In the genomic region with DNA sequence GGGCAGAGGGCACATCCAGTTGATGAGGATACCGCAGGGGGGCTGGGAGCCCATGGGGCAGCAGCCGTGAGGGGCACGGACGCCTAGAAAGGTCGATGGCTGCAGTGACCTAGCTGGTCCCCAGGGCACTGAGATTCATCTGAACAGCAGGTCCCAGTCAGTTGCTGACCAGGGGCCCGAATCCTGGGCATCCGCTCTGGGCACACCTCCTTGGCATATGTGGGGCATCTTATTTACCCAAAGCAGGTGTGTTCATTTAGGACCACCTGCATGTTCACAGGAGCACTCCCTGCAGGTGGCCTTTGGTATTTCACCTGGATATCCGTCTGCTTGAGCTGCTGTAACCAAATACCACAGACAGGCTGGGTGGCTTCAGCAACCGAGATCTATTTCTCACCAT, we compare ENCODE assay signal across 12 cellular contexts.
A peak's percentile ranks its signal among the peaks of the same experiment; 100 is the strongest.
DNase-seq lines count a peak whose midpoint lies in the region; ATAC-seq and TF ChIP-seq lines count a peak whose summit lies in the region.
"Had no signal": no experiment of that assay in that cellular context is flagged by ENCODE, and none has a peak within 500 bp of the region (broad histone marks: within the 10 kb centered on the region; RNA-seq: fewer than 3 reads in every experiment).

No MANE protein-coding gene starts in this region.

- H3K27ac Mint-ChIP-seq in activated T-cell treated with anti-CD3 and anti-CD28 coated beads, Interleukin-2, amount 50 U/mL, for 24 hours: no peak overlapping the region
- no peak overlapping the region for H3K27ac Mint-ChIP-seq in stimulated activated effector memory CD8-positive, alpha-beta T cell treated with anti-CD3 and anti-CD28 coated beads, Interleukin-12 subunit alpha, Interleukin-12 subunit beta, amount 100 ng/mL, for 72 hours
- H3K27ac Mint-ChIP-seq: activated T-helper 17 cell treated with anti-CD3 and anti-CD28 coated beads, Interleukin-2, amount 50 U/mL, for 72 hours had no signal

- intact Hi-C loops in thyroid gland (cut with DNase I): no loop called here

- H3K27ac ChIP-seq in thyroid gland: no peak overlapping the region
- H3K27ac ChIP-seq: BLaER1 treated with 17β-estradiol and CSF1 and Interleukin-3, amounts not matched to agents 10 nM and 100 nM; testis had no signal

- H3K4me3 Mint-ChIP-seq in activated T-cell treated with anti-CD3 and anti-CD28 coated beads, Interleukin-2, amount 50 U/mL, for 24 hours: no peak overlapping the region
- no peak overlapping the region for H3K4me3 Mint-ChIP-seq in activated T-cell treated with anti-CD3 and anti-CD28 coated beads, Interleukin-2, amount 50 U/mL, for 4 hours
- H3K4me3 Mint-ChIP-seq in stimulated activated effector memory CD8-positive, alpha-beta T cell treated with anti-CD3 and anti-CD28 coated beads, Interleukin-12 subunit alpha, Interleukin-12 subunit beta, amount 100 ng/mL, for 72 hours: no peak overlapping the region
- H3K4me3 Mint-ChIP-seq: activated T-helper 17 cell treated with anti-CD3 and anti-CD28 coated beads, Interleukin-2, amount 50 U/mL, for 72 hours had no signal

- no peaks in the 10 kb centered on the region for H3K9me3 ChIP-seq in thyroid gland
- H3K9me3 ChIP-seq: testis had no signal

- TF ChIP-seq CTCF in epithelial cell of proximal tubule (conservative IDR thresholded peaks at IDR 0.05; ENCODE audit: low read depth, low read length): peak; percentile 32
- no peak for TF ChIP-seq CTCF in thyroid gland (IDR thresholded peaks at IDR 0.05)

- DNase-seq in activated T-cell treated with anti-CD3 and anti-CD28 coated beads, Interleukin-2, amount 50 U/mL, for 24 hours: peak; percentile 24
- no peak for DNase-seq in activated T-cell treated with anti-CD3 and anti-CD28 coated beads, Interleukin-2, amount 50 U/mL, for 4 hours
- DNase-seq in NAMALWA (ENCODE audit: low spot score) (peak; percentile 30), epithelial cell of proximal tubule (ENCODE audit: low read depth) (no peak), cerebellum (ENCODE audit: low spot score) (no peak), thyroid gland (no peak)
- DNase-seq in stimulated activated effector memory CD8-positive, alpha-beta T cell treated with anti-CD3 and anti-CD28 coated beads, Interleukin-12 subunit alpha, Interleukin-12 subunit beta, amount 100 ng/mL, for 72 hours (ENCODE audit: low spot score in 2 of 2): no peak
- DNase-seq: NCI-H187, testis had no signal

- H3K9me3 Mint-ChIP-seq in activated T-cell treated with anti-CD3 and anti-CD28 coated beads, Interleukin-2, amount 50 U/mL, for 24 hours: peaks cover 18% of the 10 kb centered on the region
- peaks cover 20% of the 10 kb centered on the region for H3K9me3 Mint-ChIP-seq in activated T-cell treated with anti-CD3 and anti-CD28 coated beads, Interleukin-2, amount 50 U/mL, for 4 hours
- H3K9me3 Mint-ChIP-seq in stimulated activated effector memory CD8-positive, alpha-beta T cell treated with anti-CD3 and anti-CD28 coated beads, Interleukin-12 subunit alpha, Interleukin-12 subunit beta, amount 100 ng/mL, for 72 hours: peaks cover 8% of the 10 kb centered on the region

- H3K27me3 ChIP-seq in thyroid gland: no peaks in the 10 kb centered on the region
- H3K27me3 ChIP-seq: BLaER1 treated with 17β-estradiol and CSF1 and Interleukin-3, amounts not matched to agents 10 nM and 100 nM; testis had no signal

- H3K36me3 Mint-ChIP-seq in activated T-cell treated with anti-CD3 and anti-CD28 coated beads, Interleukin-2, amount 50 U/mL, for 24 hours (ENCODE audit: low read depth): peaks cover 8% of the 10 kb centered on the region
- no peaks in the 10 kb centered on the region for H3K36me3 Mint-ChIP-seq in activated T-cell treated with anti-CD3 and anti-CD28 coated beads, Interleukin-2, amount 50 U/mL, for 4 hours (ENCODE audit: insufficient read depth)
- no peaks in the 10 kb centered on the region for H3K36me3 Mint-ChIP-seq in stimulated activated effector memory CD8-positive, alpha-beta T cell treated with anti-CD3 and anti-CD28 coated beads, Interleukin-12 subunit alpha, Interleukin-12 subunit beta, amount 100 ng/mL, for 72 hours

- H3K4me3 ChIP-seq in epithelial cell of proximal tubule (ENCODE audit: low read depth, low read length) (no peak overlapping the region), thyroid gland (replicated peaks in 1 of 3) (no peak overlapping the region)
- H3K4me3 ChIP-seq: BLaER1 treated with 17β-estradiol and CSF1 and Interleukin-3, amounts not matched to agents 10 nM and 100 nM; testis had no signal

- H3K27me3 Mint-ChIP-seq in activated T-cell treated with anti-CD3 and anti-CD28 coated beads, Interleukin-2, amount 50 U/mL, for 24 hours: no peaks in the 10 kb centered on the region
- peaks cover 4% of the 10 kb centered on the region for H3K27me3 Mint-ChIP-seq in activated T-cell treated with anti-CD3 and anti-CD28 coated beads, Interleukin-2, amount 50 U/mL, for 4 hours (ENCODE audit: low read depth)
- H3K27me3 Mint-ChIP-seq: activated T-helper 17 cell treated with anti-CD3 and anti-CD28 coated beads, Interleukin-2, amount 50 U/mL, for 72 hours had no signal

- WGBS in thyroid gland, 2 donors: 86 to 90% methylated on average over 9 of the region's 9 CpGs

- H3K4me1 ChIP-seq in thyroid gland: no peaks in the 10 kb centered on the region
- H3K4me1 ChIP-seq: BLaER1 treated with 17β-estradiol and CSF1 and Interleukin-3, amounts not matched to agents 10 nM and 100 nM; testis had no signal

- H3K36me3 ChIP-seq in thyroid gland: no peaks in the 10 kb centered on the region

- H3K4me1 Mint-ChIP-seq in activated T-cell treated with anti-CD3 and anti-CD28 coated beads, Interleukin-2, amount 50 U/mL, for 24 hours (ENCODE audit: low read depth): no peaks in the 10 kb centered on the region
- no peaks in the 10 kb centered on the region for H3K4me1 Mint-ChIP-seq in activated T-cell treated with anti-CD3 and anti-CD28 coated beads, Interleukin-2, amount 50 U/mL, for 4 hours (ENCODE audit: low read depth)
- no peaks in the 10 kb centered on the region for H3K4me1 Mint-ChIP-seq in stimulated activated effector memory CD8-positive, alpha-beta T cell treated with anti-CD3 and anti-CD28 coated beads, Interleukin-12 subunit alpha, Interleukin-12 subunit beta, amount 100 ng/mL, for 72 hours
- H3K4me1 Mint-ChIP-seq: activated T-helper 17 cell treated with anti-CD3 and anti-CD28 coated beads, Interleukin-2, amount 50 U/mL, for 72 hours had no signal

- no peak for TF ChIP-seq POLR2A in thyroid gland (IDR thresholded peaks at IDR 0.05)

- no peak for ATAC-seq in activated T-cell treated with anti-CD3 and anti-CD28 coated beads, Interleukin-2, amount 50 U/mL, for 4 hours
- ATAC-seq in stimulated activated effector memory CD8-positive, alpha-beta T cell treated with anti-CD3 and anti-CD28 coated beads, Interleukin-12 subunit alpha, Interleukin-12 subunit beta, amount 100 ng/mL, for 72 hours: peak; percentile 11
- ATAC-seq in GM19463 (IDR thresholded peaks at IDR 0.05; ENCODE audit: unreplicated experiment): no peak
- ATAC-seq: activated T-helper 17 cell treated with anti-CD3 and anti-CD28 coated beads, Interleukin-2, amount 50 U/mL, for 72 hours had no signal

Comparison
In these comparisons a context has a peak if more than half of its experiments do, and no peak if none do; other contexts are left out.
1. DNase-seq: peak in activated T-cell treated with anti-CD3 and anti-CD28 coated beads, Interleukin-2, amount 50 U/mL, for 24 hours (single experiment) and NAMALWA (single experiment); none in activated T-cell treated with anti-CD3 and anti-CD28 coated beads, Interleukin-2, amount 50 U/mL, for 4 hours (single experiment), epithelial cell of proximal tubule (single experiment), stimulated activated effector memory CD8-positive, alpha-beta T cell treated with anti-CD3 and anti-CD28 coated beads, Interleukin-12 subunit alpha, Interleukin-12 subunit beta, amount 100 ng/mL, for 72 hours (0 of 2), cerebellum (single experiment) and thyroid gland (0 of 2).